ENCODE assay signal across 1 cellular context in the genomic region with DNA sequence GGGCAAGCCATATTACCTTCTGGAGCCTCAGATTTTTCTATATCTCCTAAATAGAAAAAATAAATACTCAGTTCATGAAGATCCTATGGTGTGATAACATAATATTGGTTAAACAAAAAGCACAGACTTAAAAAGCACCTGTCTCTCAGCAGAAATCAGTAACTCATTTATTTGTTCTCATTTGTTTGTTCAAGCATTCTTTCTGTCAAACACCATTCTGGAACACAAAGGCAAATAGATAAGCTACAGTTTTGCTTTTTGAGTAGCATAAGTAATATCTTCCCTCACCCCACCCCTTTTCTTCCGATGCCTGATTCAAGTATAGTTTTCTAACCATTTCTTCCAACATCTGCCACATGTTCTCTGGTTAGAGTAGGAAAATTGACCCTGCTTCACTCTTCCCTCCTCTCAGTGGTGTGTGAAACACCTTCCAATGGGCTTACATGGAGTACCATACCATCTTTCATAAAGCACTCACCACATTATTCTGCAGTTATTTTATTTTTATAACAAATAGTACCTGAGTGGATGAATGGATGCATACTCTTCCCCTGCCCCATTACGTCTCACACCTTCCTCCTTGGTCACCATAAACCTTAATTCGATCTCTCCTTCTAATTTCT.
TF ChIP-seq lines count a peak whose summit lies in the region.

No MANE protein-coding gene starts in this region.

TF ChIP-seq in HepG2, 621 proteins besides CTCF, POLR2A, EP300 and RAD21 (continues in another document):
- 0 out of 2 replicates have a peak, but pooled peaks have one; percentile 32 for TF ChIP-seq ISL2 (CRISPR knock-in tag; IDR thresholded peaks at IDR 0.05)
- peak; percentile 78; the same call in 1 of the 2 replicates for TF ChIP-seq SOX5 (CRISPR knock-in tag; IDR thresholded peaks at IDR 0.05; ENCODE audit: borderline replicate concordance)
- peak; percentile 39; the same call in 1 of the 2 replicates for TF ChIP-seq GATAD2A (CRISPR knock-in tag; IDR thresholded peaks at IDR 0.05)
- TF ChIP-seq LCORL (IDR thresholded peaks at IDR 0.05) = no peak
- TF ChIP-seq LCORL (CRISPR knock-in tag; IDR thresholded peaks at IDR 0.05) = 0 out of 2 replicates have a peak, but pooled peaks have one; percentile 46
- TF ChIP-seq ZNF430 (CRISPR knock-in tag; IDR thresholded peaks at IDR 0.05) = no peak
- TF ChIP-seq ZNF264 (CRISPR knock-in tag; IDR thresholded peaks at IDR 0.05) = no peak
- peak; percentile 10; the same call in 1 of the 2 replicates for TF ChIP-seq TCF7 (IDR thresholded peaks at IDR 0.05; ENCODE audit: low read depth)
- TF ChIP-seq SP5 (CRISPR knock-in tag; IDR thresholded peaks at IDR 0.05; ENCODE audit: borderline replicate concordance, low read depth) = 0 out of 2 replicates have a peak, but pooled peaks have one; percentile 22
- TF ChIP-seq ZBTB8A (CRISPR knock-in tag; IDR thresholded peaks at IDR 0.05; ENCODE audit: borderline replicate concordance, low read depth) = no peak
- no peak for TF ChIP-seq SOX13 (IDR thresholded peaks at IDR 0.05)
- peak in 1 of 2 experiments; percentile 81; a peak in 2 of 4 replicates for TF ChIP-seq SOX13 (CRISPR knock-in tag; conservative IDR thresholded peaks at IDR 0.05 in 1 of 2, IDR thresholded peaks at IDR 0.05 in 1 of 2)
- no peak for TF ChIP-seq NR1H2 (CRISPR knock-in tag; IDR thresholded peaks at IDR 0.05; ENCODE audit: borderline replicate concordance, low read depth)
- TF ChIP-seq CCAR2 (optimal IDR thresholded peaks at IDR 0.05; ENCODE audit: low read depth, low read length) = no peak
- no peak for TF ChIP-seq ZNF75D (CRISPR knock-in tag; IDR thresholded peaks at IDR 0.05; ENCODE audit: borderline replicate concordance)
- TF ChIP-seq FOXA3 (CRISPR knock-in tag; IDR thresholded peaks at IDR 0.05) = peak; percentile 36; the same call in 1 of the 2 replicates
- TF ChIP-seq, protein P1, sequence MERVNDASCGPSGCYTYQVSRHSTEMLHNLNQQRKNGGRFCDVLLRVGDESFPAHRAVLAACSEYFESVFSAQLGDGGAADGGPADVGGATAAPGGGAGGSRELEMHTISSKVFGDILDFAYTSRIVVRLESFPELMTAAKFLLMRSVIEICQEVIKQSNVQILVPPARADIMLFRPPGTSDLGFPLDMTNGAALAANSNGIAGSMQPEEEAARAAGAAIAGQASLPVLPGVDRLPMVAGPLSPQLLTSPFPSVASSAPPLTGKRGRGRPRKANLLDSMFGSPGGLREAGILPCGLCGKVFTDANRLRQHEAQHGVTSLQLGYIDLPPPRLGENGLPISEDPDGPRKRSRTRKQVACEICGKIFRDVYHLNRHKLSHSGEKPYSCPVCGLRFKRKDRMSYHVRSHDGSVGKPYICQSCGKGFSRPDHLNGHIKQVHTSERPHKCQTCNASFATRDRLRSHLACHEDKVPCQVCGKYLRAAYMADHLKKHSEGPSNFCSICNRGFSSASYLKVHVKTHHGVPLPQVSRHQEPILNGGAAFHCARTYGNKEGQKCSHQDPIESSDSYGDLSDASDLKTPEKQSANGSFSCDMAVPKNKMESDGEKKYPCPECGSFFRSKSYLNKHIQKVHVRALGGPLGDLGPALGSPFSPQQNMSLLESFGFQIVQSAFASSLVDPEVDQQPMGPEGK (CRISPR knock-in tag; IDR thresholded peaks at IDR 0.05) = no peak
- TF ChIP-seq TEAD3 (CRISPR knock-in tag; optimal IDR thresholded peaks at IDR 0.05; ENCODE audit: borderline replicate concordance) = peak; percentile 36
- TF ChIP-seq ZNF749 (CRISPR knock-in tag; IDR thresholded peaks at IDR 0.05; ENCODE audit: borderline replicate concordance) = no peak
- peak; percentile 50 for TF ChIP-seq SAP130 (CRISPR knock-in tag; IDR thresholded peaks at IDR 0.05; ENCODE audit: low read depth)
- peak; percentile 30; the same call in 1 of the 2 replicates for TF ChIP-seq BCL6 (CRISPR knock-in tag; IDR thresholded peaks at IDR 0.05)
- no peak for TF ChIP-seq GABPA (IDR thresholded peaks at IDR 0.05; ENCODE audit: low read depth, low read length)
- no peak for TF ChIP-seq GABPA (CRISPR knock-in tag; IDR thresholded peaks at IDR 0.05; ENCODE audit: low read depth)
- TF ChIP-seq SOX6 (IDR thresholded peaks at IDR 0.05) = no peak
- TF ChIP-seq SOX6 (CRISPR knock-in tag; IDR thresholded peaks at IDR 0.05) = peak; percentile 49; the same call in 1 of the 2 replicates
- TF ChIP-seq, protein P2, sequence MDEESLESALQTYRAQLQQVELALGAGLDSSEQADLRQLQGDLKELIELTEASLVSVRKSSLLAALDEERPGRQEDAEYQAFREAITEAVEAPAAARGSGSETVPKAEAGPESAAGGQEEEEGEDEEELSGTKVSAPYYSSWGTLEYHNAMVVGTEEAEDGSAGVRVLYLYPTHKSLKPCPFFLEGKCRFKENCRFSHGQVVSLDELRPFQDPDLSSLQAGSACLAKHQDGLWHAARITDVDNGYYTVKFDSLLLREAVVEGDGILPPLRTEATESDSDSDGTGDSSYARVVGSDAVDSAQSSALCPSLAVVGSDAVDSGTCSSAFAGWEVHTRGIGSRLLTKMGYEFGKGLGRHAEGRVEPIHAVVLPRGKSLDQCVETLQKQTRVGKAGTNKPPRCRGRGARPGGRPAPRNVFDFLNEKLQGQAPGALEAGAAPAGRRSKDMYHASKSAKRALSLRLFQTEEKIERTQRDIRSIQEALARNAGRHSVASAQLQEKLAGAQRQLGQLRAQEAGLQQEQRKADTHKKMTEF (CRISPR knock-in tag; IDR thresholded peaks at IDR 0.05) = peak; percentile 29; the same call in 1 of the 2 replicates
- TF ChIP-seq, protein P3, sequence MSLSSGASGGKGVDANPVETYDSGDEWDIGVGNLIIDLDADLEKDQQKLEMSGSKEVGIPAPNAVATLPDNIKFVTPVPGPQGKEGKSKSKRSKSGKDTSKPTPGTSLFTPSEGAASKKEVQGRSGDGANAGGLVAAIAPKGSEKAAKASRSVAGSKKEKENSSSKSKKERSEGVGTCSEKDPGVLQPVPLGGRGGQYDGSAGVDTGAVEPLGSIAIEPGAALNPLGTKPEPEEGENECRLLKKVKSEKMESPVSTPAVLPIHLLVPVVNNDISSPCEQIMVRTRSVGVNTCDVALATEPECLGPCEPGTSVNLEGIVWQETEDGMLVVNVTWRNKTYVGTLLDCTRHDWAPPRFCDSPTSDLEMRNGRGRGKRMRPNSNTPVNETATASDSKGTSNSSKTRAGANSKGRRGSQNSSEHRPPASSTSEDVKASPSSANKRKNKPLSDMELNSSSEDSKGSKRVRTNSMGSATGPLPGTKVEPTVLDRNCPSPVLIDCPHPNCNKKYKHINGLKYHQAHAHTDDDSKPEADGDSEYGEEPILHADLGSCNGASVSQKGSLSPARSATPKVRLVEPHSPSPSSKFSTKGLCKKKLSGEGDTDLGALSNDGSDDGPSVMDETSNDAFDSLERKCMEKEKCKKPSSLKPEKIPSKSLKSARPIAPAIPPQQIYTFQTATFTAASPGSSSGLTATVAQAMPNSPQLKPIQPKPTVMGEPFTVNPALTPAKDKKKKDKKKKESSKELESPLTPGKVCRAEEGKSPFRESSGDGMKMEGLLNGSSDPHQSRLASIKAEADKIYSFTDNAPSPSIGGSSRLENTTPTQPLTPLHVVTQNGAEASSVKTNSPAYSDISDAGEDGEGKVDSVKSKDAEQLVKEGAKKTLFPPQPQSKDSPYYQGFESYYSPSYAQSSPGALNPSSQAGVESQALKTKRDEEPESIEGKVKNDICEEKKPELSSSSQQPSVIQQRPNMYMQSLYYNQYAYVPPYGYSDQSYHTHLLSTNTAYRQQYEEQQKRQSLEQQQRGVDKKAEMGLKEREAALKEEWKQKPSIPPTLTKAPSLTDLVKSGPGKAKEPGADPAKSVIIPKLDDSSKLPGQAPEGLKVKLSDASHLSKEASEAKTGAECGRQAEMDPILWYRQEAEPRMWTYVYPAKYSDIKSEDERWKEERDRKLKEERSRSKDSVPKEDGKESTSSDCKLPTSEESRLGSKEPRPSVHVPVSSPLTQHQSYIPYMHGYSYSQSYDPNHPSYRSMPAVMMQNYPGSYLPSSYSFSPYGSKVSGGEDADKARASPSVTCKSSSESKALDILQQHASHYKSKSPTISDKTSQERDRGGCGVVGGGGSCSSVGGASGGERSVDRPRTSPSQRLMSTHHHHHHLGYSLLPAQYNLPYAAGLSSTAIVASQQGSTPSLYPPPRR (CRISPR knock-in tag; IDR thresholded peaks at IDR 0.05; ENCODE audit: borderline replicate concordance) = peak; percentile 24; the same call in 1 of the 2 replicates
- TF ChIP-seq PAWR (CRISPR knock-in tag; IDR thresholded peaks at IDR 0.05; ENCODE audit: borderline replicate concordance) = no peak
- TF ChIP-seq, protein P4, sequence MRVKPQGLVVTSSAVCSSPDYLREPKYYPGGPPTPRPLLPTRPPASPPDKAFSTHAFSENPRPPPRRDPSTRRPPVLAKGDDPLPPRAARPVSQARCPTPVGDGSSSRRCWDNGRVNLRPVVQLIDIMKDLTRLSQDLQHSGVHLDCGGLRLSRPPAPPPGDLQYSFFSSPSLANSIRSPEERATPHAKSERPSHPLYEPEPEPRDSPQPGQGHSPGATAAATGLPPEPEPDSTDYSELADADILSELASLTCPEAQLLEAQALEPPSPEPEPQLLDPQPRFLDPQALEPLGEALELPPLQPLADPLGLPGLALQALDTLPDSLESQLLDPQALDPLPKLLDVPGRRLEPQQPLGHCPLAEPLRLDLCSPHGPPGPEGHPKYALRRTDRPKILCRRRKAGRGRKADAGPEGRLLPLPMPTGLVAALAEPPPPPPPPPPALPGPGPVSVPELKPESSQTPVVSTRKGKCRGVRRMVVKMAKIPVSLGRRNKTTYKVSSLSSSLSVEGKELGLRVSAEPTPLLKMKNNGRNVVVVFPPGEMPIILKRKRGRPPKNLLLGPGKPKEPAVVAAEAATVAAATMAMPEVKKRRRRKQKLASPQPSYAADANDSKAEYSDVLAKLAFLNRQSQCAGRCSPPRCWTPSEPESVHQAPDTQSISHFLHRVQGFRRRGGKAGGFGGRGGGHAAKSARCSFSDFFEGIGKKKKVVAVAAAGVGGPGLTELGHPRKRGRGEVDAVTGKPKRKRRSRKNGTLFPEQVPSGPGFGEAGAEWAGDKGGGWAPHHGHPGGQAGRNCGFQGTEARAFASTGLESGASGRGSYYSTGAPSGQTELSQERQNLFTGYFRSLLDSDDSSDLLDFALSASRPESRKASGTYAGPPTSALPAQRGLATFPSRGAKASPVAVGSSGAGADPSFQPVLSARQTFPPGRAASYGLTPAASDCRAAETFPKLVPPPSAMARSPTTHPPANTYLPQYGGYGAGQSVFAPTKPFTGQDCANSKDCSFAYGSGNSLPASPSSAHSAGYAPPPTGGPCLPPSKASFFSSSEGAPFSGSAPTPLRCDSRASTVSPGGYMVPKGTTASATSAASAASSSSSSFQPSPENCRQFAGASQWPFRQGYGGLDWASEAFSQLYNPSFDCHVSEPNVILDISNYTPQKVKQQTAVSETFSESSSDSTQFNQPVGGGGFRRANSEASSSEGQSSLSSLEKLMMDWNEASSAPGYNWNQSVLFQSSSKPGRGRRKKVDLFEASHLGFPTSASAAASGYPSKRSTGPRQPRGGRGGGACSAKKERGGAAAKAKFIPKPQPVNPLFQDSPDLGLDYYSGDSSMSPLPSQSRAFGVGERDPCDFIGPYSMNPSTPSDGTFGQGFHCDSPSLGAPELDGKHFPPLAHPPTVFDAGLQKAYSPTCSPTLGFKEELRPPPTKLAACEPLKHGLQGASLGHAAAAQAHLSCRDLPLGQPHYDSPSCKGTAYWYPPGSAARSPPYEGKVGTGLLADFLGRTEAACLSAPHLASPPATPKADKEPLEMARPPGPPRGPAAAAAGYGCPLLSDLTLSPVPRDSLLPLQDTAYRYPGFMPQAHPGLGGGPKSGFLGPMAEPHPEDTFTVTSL (CRISPR knock-in tag; IDR thresholded peaks at IDR 0.05; ENCODE audit: borderline replicate concordance) = peak; percentile 22; the same call in 1 of the 2 replicates
- TF ChIP-seq RBM22 (optimal IDR thresholded peaks at IDR 0.05; ENCODE audit: low read length) = no peak
- TF ChIP-seq HDAC2 (CRISPR knock-in tag; IDR thresholded peaks at IDR 0.05) = peak; percentile 53; the same call in 1 of the 2 replicates
- TF ChIP-seq U2AF2 (IDR thresholded peaks at IDR 0.05; ENCODE audit: low read depth, low read length) = no peak
- TF ChIP-seq, protein P5, sequence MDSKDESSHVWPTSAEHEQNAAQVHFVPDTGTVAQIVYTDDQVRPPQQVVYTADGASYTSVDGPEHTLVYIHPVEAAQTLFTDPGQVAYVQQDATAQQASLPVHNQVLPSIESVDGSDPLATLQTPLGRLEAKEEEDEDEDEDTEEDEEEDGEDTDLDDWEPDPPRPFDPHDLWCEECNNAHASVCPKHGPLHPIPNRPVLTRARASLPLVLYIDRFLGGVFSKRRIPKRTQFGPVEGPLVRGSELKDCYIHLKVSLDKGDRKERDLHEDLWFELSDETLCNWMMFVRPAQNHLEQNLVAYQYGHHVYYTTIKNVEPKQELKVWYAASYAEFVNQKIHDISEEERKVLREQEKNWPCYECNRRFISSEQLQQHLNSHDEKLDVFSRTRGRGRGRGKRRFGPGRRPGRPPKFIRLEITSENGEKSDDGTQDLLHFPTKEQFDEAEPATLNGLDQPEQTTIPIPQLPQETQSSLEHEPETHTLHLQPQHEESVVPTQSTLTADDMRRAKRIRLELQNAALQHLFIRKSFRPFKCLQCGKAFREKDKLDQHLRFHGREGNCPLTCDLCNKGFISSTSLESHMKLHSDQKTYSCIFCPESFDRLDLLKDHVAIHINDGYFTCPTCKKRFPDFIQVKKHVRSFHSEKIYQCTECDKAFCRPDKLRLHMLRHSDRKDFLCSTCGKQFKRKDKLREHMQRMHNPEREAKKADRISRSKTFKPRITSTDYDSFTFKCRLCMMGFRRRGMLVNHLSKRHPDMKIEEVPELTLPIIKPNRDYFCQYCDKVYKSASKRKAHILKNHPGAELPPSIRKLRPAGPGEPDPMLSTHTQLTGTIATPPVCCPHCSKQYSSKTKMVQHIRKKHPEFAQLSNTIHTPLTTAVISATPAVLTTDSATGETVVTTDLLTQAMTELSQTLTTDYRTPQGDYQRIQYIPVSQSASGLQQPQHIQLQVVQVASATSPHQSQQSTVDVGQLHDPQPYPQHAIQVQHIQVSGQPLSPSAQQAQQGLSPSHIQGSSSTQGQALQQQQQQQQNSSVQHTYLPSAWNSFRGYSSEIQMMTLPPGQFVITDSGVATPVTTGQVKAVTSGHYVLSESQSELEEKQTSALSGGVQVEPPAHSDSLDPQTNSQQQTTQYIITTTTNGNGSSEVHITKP (CRISPR knock-in tag; IDR thresholded peaks at IDR 0.05; ENCODE audit: low read depth) = no peak
- no peak for TF ChIP-seq ZSCAN12 (CRISPR knock-in tag; IDR thresholded peaks at IDR 0.05)
